ENCODE assay signal across 17 cellular contexts in genomic region chr7:36710186-36710813, GRCh38. TPM values are rescaled to one million over a fixed set of nuclear protein-coding genes. Genes with fewer than 3 reads are reported as not detected.
DNase-seq lines count a peak whose midpoint lies in the region; ATAC-seq, FAIRE-seq and TF ChIP-seq lines count a peak whose summit lies in the region.
"Had no signal": no experiment of that assay in that cellular context is flagged by ENCODE, and none has a peak within 500 bp of the region (broad histone marks: within the 10 kb centered on the region; RNA-seq: fewer than 3 reads in every experiment).

No MANE protein-coding gene starts in this region.

- H3K9me2 ChIP-seq in Karpas-422 (replicated peaks; ENCODE audit: insufficient read depth, low read length): no peaks in the 10 kb centered on the region

- no peak overlapping the region for H2AFZ ChIP-seq in Karpas-422 (ENCODE audit: low read length)

- FAIRE-seq in pancreas (lab: Jason Lieb, UNC): no peak

- DNase-seq in activated T-cell treated with anti-CD3 and anti-CD28 coated beads, Interleukin-2, amount 50 U/mL, for 72 hours: no peak
- DNase-seq in activated T-cell treated with anti-CD3 and anti-CD28 coated beads, Interleukin-2, amount 50 U/mL, for 1 hour: no peak
- DNase-seq in NCI-H774 (lab: John Stamatoyannopoulos, UW) (peak; percentile 4), iPS DF 19.7 (ENCODE audit: low read depth, low spot score) (peak; percentile 12), pancreas (peak in 1 of 6 donors; percentile 28), DMS 273 (lab: John Stamatoyannopoulos, UW; ENCODE audit: unreplicated experiment) (no peak), Karpas-422 (no peak)
- DNase-seq: C1 segment of cervical spinal cord, H7, NCI-H1105 treated with DMSO at 0.1 percent for 48 hours, NCI-H187 treated with DMSO at 0.1 percent for 48 hours, NCI-H82 had no signal

- H3K4me3 ChIP-seq in pancreas: no peak overlapping the region
- no peak overlapping the region for H3K4me3 ChIP-seq in Karpas-422 (ENCODE audit: low read length)

- H3K4me1 Mint-ChIP-seq in activated T-cell treated with anti-CD3 and anti-CD28 coated beads, Interleukin-2, amount 50 U/mL, for 72 hours (ENCODE audit: low read depth): peaks cover 82% of the 10 kb centered on the region

- peak overlapping the region in 3 of 4 donors; percentile 3 to 77 (median 74) for H3K27ac ChIP-seq in pancreas
- no peak overlapping the region for H3K27ac ChIP-seq in Karpas-422 (ENCODE audit: low read length)

- H3K27me3 Mint-ChIP-seq in activated T-cell treated with anti-CD3 and anti-CD28 coated beads, Interleukin-2, amount 50 U/mL, for 72 hours (ENCODE audit: low read depth): no peaks in the 10 kb centered on the region
- H3K27me3 Mint-ChIP-seq: IgD-negative memory B cell had no signal

- H3K4me1 ChIP-seq in pancreas: peaks cover 7 to 14% (median 11%) of the 10 kb centered on the region in 3 donors
- no peaks in the 10 kb centered on the region for H3K4me1 ChIP-seq in Karpas-422 (ENCODE audit: low read length)

- TF ChIP-seq CTCF in pancreas (IDR thresholded peaks at IDR 0.05): no peak

- no peaks in the 10 kb centered on the region for H4K20me1 ChIP-seq in Karpas-422 (ENCODE audit: insufficient read depth, low read depth, low read length)

- peak overlapping the region; percentile 10 to 82 for H3K4me3 Mint-ChIP-seq in activated T-cell treated with anti-CD3 and anti-CD28 coated beads, Interleukin-2, amount 50 U/mL, for 72 hours

- H3K9me3 ChIP-seq in pancreas: no peaks in the 10 kb centered on the region
- no peaks in the 10 kb centered on the region for H3K9me3 ChIP-seq in Karpas-422 (ENCODE audit: low read length)

- no peak overlapping the region for H3K4me2 ChIP-seq in Karpas-422 (ENCODE audit: low read depth, low read length, poor library complexity, severe bottlenecking)

- H3K79me2 ChIP-seq in Karpas-422 (ENCODE audit: low read length): no peaks in the 10 kb centered on the region

- H3K27ac Mint-ChIP-seq in activated T-cell treated with anti-CD3 and anti-CD28 coated beads, Interleukin-2, amount 50 U/mL, for 72 hours: peak overlapping the region; percentile 100

- 10 to 11% methylated on average over 3 of the region's 3 CpGs for WGBS in pancreas, 2 donors

- H3K27me3 ChIP-seq in pancreas (no peaks in the 10 kb centered on the region), Karpas-422 (ENCODE audit: low read length) (no peaks in the 10 kb centered on the region)

- H3K36me3 ChIP-seq in pancreas: no peaks in the 10 kb centered on the region
- H3K36me3 ChIP-seq in Karpas-422 (ENCODE audit: insufficient read depth, low read length): no peaks in the 10 kb centered on the region

- H3K9ac ChIP-seq in Karpas-422 (ENCODE audit: low read length): no peak overlapping the region

- peaks cover 8% of the 10 kb centered on the region in 2 donors for H3K9me3 Mint-ChIP-seq in activated T-cell treated with anti-CD3 and anti-CD28 coated beads, Interleukin-2, amount 50 U/mL, for 72 hours

- intact Hi-C loops in pancreas (cut with DNase I): no loop called here

- peaks cover 18 to 44% of the 10 kb centered on the region in 2 donors for H3K36me3 Mint-ChIP-seq in activated T-cell treated with anti-CD3 and anti-CD28 coated beads, Interleukin-2, amount 50 U/mL, for 72 hours (ENCODE audit: insufficient read depth in 2 of 2)

- no peak for ATAC-seq in activated T-cell treated with anti-CD3 and anti-CD28 coated beads, Interleukin-2, amount 50 U/mL, for 72 hours (replicated peaks in 1 of 2)
- peak; percentile 84 to 90 (median 88) for ATAC-seq in pancreas
- ATAC-seq in HG03097 (IDR thresholded peaks at IDR 0.05; ENCODE audit: low FRiP score, unreplicated experiment): no peak
- ATAC-seq: Panc1 had no signal

RNA-seq across cellular contexts. Expression of gene AOAH, which starts 14.0 kb away (rescaled TPM):
- total RNA-seq in activated T-cell treated with anti-CD3 and anti-CD28 coated beads, Interleukin-2, amount 50 U/mL, for 72 hours: 10 to 100 TPM; 18.8 to 23.5 TPM
- total RNA-seq in pancreas: 1 to 10 TPM in 5 of 6 donors, under 1 TPM in 1; 0.79 to 9.0 (median 1.7) TPM
- polyA plus RNA-seq in pancreas: 1 to 10 TPM; 2.0 to 2.6 TPM
- 1.4 TPM in 1 of 2 replicates, not detected in the other for total RNA-seq in Karpas-422 (2014; rRNA removed; shearing (Covaris generic); ENCODE audit: low replicate concordance)
- total RNA-seq: A673, LHCN-M2 had no signal

Comparison
In these comparisons a context has a peak if more than half of its experiments do, and no peak if none do; other contexts are left out.
1. ATAC-seq: peak in pancreas (4 of 4); none in activated T-cell treated with anti-CD3 and anti-CD28 coated beads, Interleukin-2, amount 50 U/mL, for 72 hours (0 of 2) and HG03097 (single experiment).
2. DNase-seq: peak in NCI-H774 (single experiment) and iPS DF 19.7 (single experiment); none in activated T-cell treated with anti-CD3 and anti-CD28 coated beads, Interleukin-2, amount 50 U/mL, for 72 hours (0 of 2), activated T-cell treated with anti-CD3 and anti-CD28 coated beads, Interleukin-2, amount 50 U/mL, for 1 hour (single experiment), DMS 273 (single experiment) and Karpas-422 (single experiment).